34 cellular contexts compared by ENCODE assay signal in the genomic region with DNA sequence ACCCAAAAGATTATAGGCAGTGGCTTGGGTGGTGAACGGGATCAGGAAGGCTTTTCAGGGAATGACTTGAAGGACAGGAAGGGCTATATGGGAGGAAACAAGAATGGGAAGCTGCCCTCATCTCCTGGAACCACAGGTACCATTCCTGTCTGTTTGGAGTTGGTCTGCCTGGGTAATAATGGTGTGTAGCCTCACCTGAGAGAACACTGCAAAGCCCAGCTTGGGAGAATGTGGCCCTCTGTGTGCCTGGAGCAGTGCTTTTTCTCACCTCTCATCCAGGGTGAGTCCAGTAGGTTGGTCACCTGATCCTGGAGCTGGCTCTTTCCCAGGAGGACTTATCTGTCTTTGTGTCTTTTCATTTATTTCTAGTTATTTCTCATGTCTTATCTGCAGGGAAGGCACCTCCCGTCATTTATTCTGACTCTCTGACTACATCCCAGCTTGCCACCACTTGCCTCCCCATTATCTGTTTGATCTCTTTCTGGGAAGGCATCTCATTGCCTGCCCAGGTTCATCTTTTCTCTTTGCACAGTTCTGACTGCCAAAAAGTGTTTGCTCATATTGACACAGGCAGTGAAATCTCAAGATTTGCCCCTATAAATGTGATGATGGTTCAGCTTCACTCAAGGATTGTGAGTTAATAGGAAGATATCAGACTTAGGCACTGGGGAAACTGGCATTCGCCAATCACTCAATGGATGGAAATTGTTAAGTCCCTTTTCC. TPM values are rescaled to one million over a fixed set of nuclear protein-coding genes. Genes with fewer than 3 reads are reported as not detected.
"Had no signal": no experiment of that assay in that cellular context is flagged by ENCODE, and none has a peak within 500 bp of the region (broad histone marks: within the 10 kb centered on the region; RNA-seq: fewer than 3 reads in every experiment).

No MANE protein-coding gene starts in this region.

- H3K27me3 ChIP-seq: adrenal gland, SJCRH30 had no signal

- DNase-seq: activated CD4-positive, alpha-beta memory T cell treated with anti-CD3 and anti-CD28 coated beads for 36 hours; activated CD4-positive, alpha-beta T cell treated with anti-CD3 and anti-CD28 coated beads, Interleukin-2, amount 50 U/mL, for 1 hour; activated CD8-positive, alpha-beta memory T cell treated with anti-CD3 and anti-CD28 coated beads, Interleukin-2, amount 50 U/mL, for 4 hours; activated gamma-delta T cell treated with Interleukin-2 at 50 U/mL for 16 hours; activated naive CD4-positive, alpha-beta T cell treated with anti-CD3 and anti-CD28 coated beads for 36 hours; activated T-cell treated with anti-CD3 and anti-CD28 coated beads for 4 hours; activated T-cell treated with anti-CD3 and anti-CD28 coated beads, Interleukin-2, amount 50 U/mL, for 4 hours; adrenal gland; Kasumi-1; KG1; MM.1S; MV-4-11; NCI-H1092 treated with DMSO at 0.1 percent for 48 hours; NCI-H1417; NCI-H146; NCI-H187; NCI-H2029 treated with DMSO at 0.1 percent for 48 hours; NCI-H2107; NCI-H2171 treated with DMSO at 0.1 percent for 48 hours; NCI-H345; NCI-H524 treated with DMSO at 0.1 percent for 48 hours; NK-92 treated with Interleukin-12 subunit alpha and Interleukin-12 subunit beta, amount 100 ng/mL, for 24 hours; SHP77; SJCRH30; T1000 had no signal

- H3K9me3 ChIP-seq: adrenal gland, SJCRH30 had no signal

- H3K27ac ChIP-seq: adrenal gland, cardiac muscle cell, SJCRH30, SK-N-MC had no signal

- ATAC-seq: activated naive CD4-positive, alpha-beta T cell treated with anti-CD3 and anti-CD28 coated beads, Interleukin-2, amount 50 U/mL, for 72 hours; activated T-cell treated with anti-CD3 and anti-CD28 coated beads, Interleukin-2, amount 50 U/mL, for 4 hours had no signal

- H3K36me3 ChIP-seq: adrenal gland, cardiac muscle cell, SJCRH30 had no signal

- H3K4me3 ChIP-seq: adrenal gland, cardiac muscle cell, SJCRH30, SK-N-MC had no signal

- H3K4me1 ChIP-seq: adrenal gland, SJCRH30 had no signal

RNA-seq across cellular contexts. Expression of a gene that starts 22.5 kb away (rescaled TPM):
- total RNA-seq: activated CD4-positive, alpha-beta memory T cell treated with anti-CD3 and anti-CD28 coated beads for 36 hours; activated naive CD4-positive, alpha-beta T cell treated with anti-CD3 and anti-CD28 coated beads for 36 hours; activated naive CD4-positive, alpha-beta T cell treated with anti-CD3 and anti-CD28 coated beads, Interleukin-2, amount 50 U/mL, for 72 hours; activated T-cell treated with anti-CD3 and anti-CD28 coated beads, Interleukin-2, amount 50 U/mL, for 4 hours; activated T-helper 1 cell treated with anti-CD3 and anti-CD28 coated beads, Interleukin-12 subunit alpha, Interleukin-12 subunit beta, Interleukin-2, Interleukin-4 antibody, amounts not matched to agents 30 ng/mL and 10 ng/mL and 1 ng/mL, durations not matched to agents 14 hours and 24 hours and 36 hours; adrenal gland; cardiac muscle cell; NCI-H460; OCI-LY7; RPMI7951; SJCRH30; T-helper 1 cell treated with Interleukin-12 subunit alpha and Interleukin-12 subunit beta and Interleukin-4 antibody, amounts not matched to agents 30 ng/mL and 1 ng/mL, for 36 hours; T-helper 2 cell treated with Interferon-gamma antibody and Interleukin-4, amounts not matched to agents 100 ng/mL and 5 ng/mL, for 36 hours had no signal
- polyA plus RNA-seq: adrenal gland, cardiac muscle cell had no signal
